In genomic region chr14:105209646-105210045, GRCh38 we compare ENCODE assay signal across 23 cellular contexts.
"Had no signal": no experiment of that assay in that cellular context is flagged by ENCODE, and none has a peak within 500 bp of the region (broad histone marks: within the 10 kb centered on the region; RNA-seq: fewer than 3 reads in every experiment).

No MANE protein-coding gene starts in this region.

- H3K36me3 Mint-ChIP-seq: natural killer cell treated with Interleukin-12 subunit alpha and Interleukin-12 subunit beta and Interleukin-15 and Interleukin-18, amount 100 ng/mL, for 72 hours had no signal

- H3K9me3 Mint-ChIP-seq: memory B cell; naive thymus-derived CD4-positive, alpha-beta T cell; natural killer cell treated with Interleukin-12 subunit alpha and Interleukin-12 subunit beta and Interleukin-15 and Interleukin-18, amount 100 ng/mL, for 72 hours; stimulated activated naive B cell treated with anti-CD40 and anti-IgM and Interleukin-4, amounts not matched to agents 10 μg/mL and 1 μg/mL and 100 μg/mL, for 72 hours had no signal

- H3K27ac Mint-ChIP-seq: memory B cell; natural killer cell treated with Interleukin-12 subunit alpha and Interleukin-12 subunit beta and Interleukin-15 and Interleukin-18, amount 100 ng/mL, for 72 hours; stimulated activated naive B cell treated with anti-CD40 and anti-IgM and Interleukin-4, amounts not matched to agents 10 μg/mL and 1 μg/mL and 100 μg/mL, for 72 hours had no signal

- H3K27me3 Mint-ChIP-seq: naive thymus-derived CD4-positive, alpha-beta T cell; natural killer cell treated with Interleukin-12 subunit alpha and Interleukin-12 subunit beta and Interleukin-15 and Interleukin-18, amount 100 ng/mL, for 72 hours; stimulated activated naive B cell treated with anti-CD40 and anti-IgM and Interleukin-4, amounts not matched to agents 10 μg/mL and 1 μg/mL and 100 μg/mL, for 72 hours had no signal

- H3K4me3 Mint-ChIP-seq: memory B cell; naive thymus-derived CD4-positive, alpha-beta T cell; natural killer cell treated with Interleukin-12 subunit alpha and Interleukin-12 subunit beta and Interleukin-15 and Interleukin-18, amount 100 ng/mL, for 72 hours; stimulated activated naive B cell treated with anti-CD40 and anti-IgM and Interleukin-4, amounts not matched to agents 10 μg/mL and 1 μg/mL and 100 μg/mL, for 72 hours had no signal

- FAIRE-seq: keratinocyte, pancreas had no signal

- DNase-seq: kidney glomerular epithelial cell; left cardiac atrium; left ventricle myocardium superior; midbrain; mucosa of descending colon; naive thymus-derived CD4-positive, alpha-beta T cell; nucleus accumbens; posterior cingulate gyrus; retina; stimulated activated CD4-positive, alpha-beta T cell treated with anti-CD3 and anti-CD28 coated beads, Interleukin-12 subunit alpha, Interleukin-12 subunit beta, amount 100 ng/mL, for 4 hours; stimulated activated CD4-positive, alpha-beta T cell treated with anti-CD3 and anti-CD28 coated beads, Interleukin-15, amount 100 ng/mL, for 24 hours; stimulated activated CD4-positive, alpha-beta T cell treated with anti-CD3 and anti-CD28 coated beads, Interleukin-2, amount 100 ng/mL, for 24 hours; stimulated activated CD4-positive, alpha-beta T cell treated with anti-CD3 and anti-CD28 coated beads, Interleukin-4, amount 100 ng/mL, for 1 hour; stimulated activated naive B cell treated with anti-CD40 and anti-IgM and Interleukin-4, amounts not matched to agents 10 μg/mL and 1 μg/mL and 100 μg/mL, for 72 hours; stimulated activated naive CD8-positive, alpha-beta T cell treated with anti-CD3 and anti-CD28 coated beads, Interleukin-15, Interleukin-2, amounts not matched to agents 100 U/mL and 50 U/mL, for 24 hours; stomach; testis; thyroid gland; transverse colon had no signal
